Comparison of ENCODE assay signal across 1 cellular context in genomic region chr9:128043467-128043868, GRCh38.
A peak's percentile ranks its signal among the peaks of the same experiment; 100 is the strongest.
TF ChIP-seq lines count a peak whose summit lies in the region.

No MANE protein-coding gene starts in this region.

TF ChIP-seq in HepG2, 621 proteins besides CTCF, POLR2A, EP300 and RAD21 (continued from another document and continues in another):
- TF ChIP-seq ZNF563 (CRISPR knock-in tag; IDR thresholded peaks at IDR 0.05) (no peak), HOXD1 (CRISPR knock-in tag; IDR thresholded peaks at IDR 0.05) (no peak), ZNF383 (CRISPR knock-in tag; IDR thresholded peaks at IDR 0.05; ENCODE audit: borderline replicate concordance) (no peak), ZNF24 (IDR thresholded peaks at IDR 0.05) (no peak), JUND (CRISPR knock-in tag; IDR thresholded peaks at IDR 0.05) (no peak), KLF13 (CRISPR knock-in tag; IDR thresholded peaks at IDR 0.05) (no peak), AKNA (CRISPR knock-in tag; IDR thresholded peaks at IDR 0.05; ENCODE audit: borderline replicate concordance) (no peak), ZBTB1 (CRISPR knock-in tag; IDR thresholded peaks at IDR 0.05; ENCODE audit: borderline replicate concordance) (no peak), SOX5 (CRISPR knock-in tag; IDR thresholded peaks at IDR 0.05; ENCODE audit: borderline replicate concordance) (peak; percentile 45; the same call in 1 of the 2 replicates), CENPX (CRISPR knock-in tag; IDR thresholded peaks at IDR 0.05) (no peak), E2F2 (CRISPR knock-in tag; IDR thresholded peaks at IDR 0.05; ENCODE audit: borderline replicate concordance) (no peak), TOPORS (CRISPR knock-in tag; IDR thresholded peaks at IDR 0.05) (no peak), ZNF577 (CRISPR knock-in tag; IDR thresholded peaks at IDR 0.05; ENCODE audit: borderline replicate concordance, low read depth) (no peak), SRSF1 (optimal IDR thresholded peaks at IDR 0.05; ENCODE audit: low read depth, low read length) (no peak), CBX2 (IDR thresholded peaks at IDR 0.05; ENCODE audit: low read depth, low read length) (no peak), CBX2 (CRISPR knock-in tag; IDR thresholded peaks at IDR 0.05; ENCODE audit: low read depth) (no peak), SNAPC4 (CRISPR knock-in tag; IDR thresholded peaks at IDR 0.05) (no peak), ZNF124 (CRISPR knock-in tag; IDR thresholded peaks at IDR 0.05) (no peak), MTF2 (CRISPR knock-in tag; IDR thresholded peaks at IDR 0.05; ENCODE audit: borderline replicate concordance) (no peak), FOXK2 (IDR thresholded peaks at IDR 0.05) (no peak), MXI1 (IDR thresholded peaks at IDR 0.05; ENCODE audit: borderline replicate concordance, low read depth, low read length) (no peak), ZBTB21 (CRISPR knock-in tag; IDR thresholded peaks at IDR 0.05) (no peak), ZIK1 (CRISPR knock-in tag; IDR thresholded peaks at IDR 0.05; ENCODE audit: borderline replicate concordance, low read depth) (no peak), ATRX (CRISPR knock-in tag; IDR thresholded peaks at IDR 0.05; ENCODE audit: borderline replicate concordance) (no peak), HOXA7 (CRISPR knock-in tag; IDR thresholded peaks at IDR 0.05) (no peak), ZNF674 (CRISPR knock-in tag; IDR thresholded peaks at IDR 0.05; ENCODE audit: low read depth) (no peak), AHDC1 (CRISPR knock-in tag; IDR thresholded peaks at IDR 0.05; ENCODE audit: borderline replicate concordance) (no peak), FOXA3 (CRISPR knock-in tag; IDR thresholded peaks at IDR 0.05) (no peak), PHF20 (CRISPR knock-in tag; IDR thresholded peaks at IDR 0.05) (no peak), NFRKB (IDR thresholded peaks at IDR 0.05) (no peak), ZNF17 (CRISPR knock-in tag; IDR thresholded peaks at IDR 0.05) (no peak)
- TF ChIP-seq, protein P1, sequence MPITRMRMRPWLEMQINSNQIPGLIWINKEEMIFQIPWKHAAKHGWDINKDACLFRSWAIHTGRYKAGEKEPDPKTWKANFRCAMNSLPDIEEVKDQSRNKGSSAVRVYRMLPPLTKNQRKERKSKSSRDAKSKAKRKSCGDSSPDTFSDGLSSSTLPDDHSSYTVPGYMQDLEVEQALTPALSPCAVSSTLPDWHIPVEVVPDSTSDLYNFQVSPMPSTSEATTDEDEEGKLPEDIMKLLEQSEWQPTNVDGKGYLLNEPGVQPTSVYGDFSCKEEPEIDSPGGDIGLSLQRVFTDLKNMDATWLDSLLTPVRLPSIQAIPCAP (CRISPR knock-in tag; IDR thresholded peaks at IDR 0.05; ENCODE audit: low read depth) = no peak
- TF ChIP-seq, protein P2, sequence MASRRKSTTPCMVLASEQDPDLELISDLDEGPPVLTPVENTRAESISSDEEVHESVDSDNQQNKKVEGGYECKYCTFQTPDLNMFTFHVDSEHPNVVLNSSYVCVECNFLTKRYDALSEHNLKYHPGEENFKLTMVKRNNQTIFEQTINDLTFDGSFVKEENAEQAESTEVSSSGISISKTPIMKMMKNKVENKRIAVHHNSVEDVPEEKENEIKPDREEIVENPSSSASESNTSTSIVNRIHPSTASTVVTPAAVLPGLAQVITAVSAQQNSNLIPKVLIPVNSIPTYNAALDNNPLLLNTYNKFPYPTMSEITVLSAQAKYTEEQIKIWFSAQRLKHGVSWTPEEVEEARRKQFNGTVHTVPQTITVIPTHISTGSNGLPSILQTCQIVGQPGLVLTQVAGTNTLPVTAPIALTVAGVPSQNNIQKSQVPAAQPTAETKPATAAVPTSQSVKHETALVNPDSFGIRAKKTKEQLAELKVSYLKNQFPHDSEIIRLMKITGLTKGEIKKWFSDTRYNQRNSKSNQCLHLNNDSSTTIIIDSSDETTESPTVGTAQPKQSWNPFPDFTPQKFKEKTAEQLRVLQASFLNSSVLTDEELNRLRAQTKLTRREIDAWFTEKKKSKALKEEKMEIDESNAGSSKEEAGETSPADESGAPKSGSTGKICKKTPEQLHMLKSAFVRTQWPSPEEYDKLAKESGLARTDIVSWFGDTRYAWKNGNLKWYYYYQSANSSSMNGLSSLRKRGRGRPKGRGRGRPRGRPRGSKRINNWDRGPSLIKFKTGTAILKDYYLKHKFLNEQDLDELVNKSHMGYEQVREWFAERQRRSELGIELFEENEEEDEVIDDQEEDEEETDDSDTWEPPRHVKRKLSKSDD (CRISPR knock-in tag; IDR thresholded peaks at IDR 0.05; ENCODE audit: low read depth) = no peak
- TF ChIP-seq, protein P3, sequence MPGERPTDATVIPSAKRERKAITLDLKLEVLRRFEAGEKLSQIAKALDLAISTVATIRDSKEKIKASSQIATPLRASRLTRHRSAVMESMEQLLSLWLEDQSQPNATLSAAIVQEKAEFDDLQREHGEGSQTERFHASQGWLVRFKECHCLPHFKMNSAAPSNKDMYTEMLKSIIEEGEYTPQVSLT (CRISPR knock-in tag; IDR thresholded peaks at IDR 0.05; ENCODE audit: borderline replicate concordance, low read depth) = no peak
- TF ChIP-seq, protein P4, sequence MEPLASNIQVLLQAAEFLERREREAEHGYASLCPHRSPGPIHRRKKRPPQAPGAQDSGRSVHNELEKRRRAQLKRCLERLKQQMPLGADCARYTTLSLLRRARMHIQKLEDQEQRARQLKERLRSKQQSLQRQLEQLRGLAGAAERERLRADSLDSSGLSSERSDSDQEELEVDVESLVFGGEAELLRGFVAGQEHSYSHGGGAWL (CRISPR knock-in tag; IDR thresholded peaks at IDR 0.05) = no peak
- TF ChIP-seq, protein P5, sequence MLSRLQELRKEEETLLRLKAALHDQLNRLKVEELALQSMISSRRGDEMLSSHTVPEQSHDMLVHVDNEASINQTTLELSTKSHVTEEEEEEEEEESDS (CRISPR knock-in tag; IDR thresholded peaks at IDR 0.05; ENCODE audit: borderline replicate concordance) = no peak
